ENCODE assay signal across 30 cellular contexts in genomic region chr2:199434555-199434954, GRCh38.
"Had no signal": no experiment of that assay in that cellular context is flagged by ENCODE, and none has a peak within 500 bp of the region (broad histone marks: within the 10 kb centered on the region; RNA-seq: fewer than 3 reads in every experiment).

No MANE protein-coding gene starts in this region.

- H3K9me3 ChIP-seq: lower lobe of right lung, neutrophil, ovary, right atrium auricular region, right lobe of liver, tibial nerve, uterus had no signal

- H3K27me3 ChIP-seq: neural progenitor cell, ovary, right atrium auricular region, right lobe of liver, tibial nerve, uterus had no signal

- H3K27ac Mint-ChIP-seq: mesothelial cell of epicardium; naive B cell; natural killer cell; nephron progenitor cell; neural progenitor cell; progenitor cell of endocrine pancreas; stimulated activated memory B cell treated with anti-CD40 and anti-IgM and Interleukin-4, amounts not matched to agents 10 μg/mL and 1 μg/mL and 100 μg/mL, for 72 hours; stimulated activated naive CD8-positive, alpha-beta T cell treated with anti-CD3 and anti-CD28 coated beads, Interleukin-15, amount 100 ng/mL, for 72 hours; type B pancreatic cell had no signal

- H3K27ac ChIP-seq: lower lobe of right lung, neural progenitor cell, neutrophil, ovary, right atrium auricular region, right lobe of liver, tibial nerve, uterus had no signal

- ATAC-seq: left cardiac atrium; left lobe of liver; lower lobe of right lung; natural killer cell; right lobe of liver; stimulated activated memory B cell treated with anti-CD40 and anti-IgM and Interleukin-4, amounts not matched to agents 10 μg/mL and 1 μg/mL and 100 μg/mL, for 72 hours; stimulated activated naive CD8-positive, alpha-beta T cell treated with anti-CD3 and anti-CD28 coated beads, Interleukin-15, amount 100 ng/mL, for 72 hours had no signal

- H3K9me3 Mint-ChIP-seq: mesothelial cell of epicardium; naive B cell; natural killer cell; nephron progenitor cell; neural progenitor cell; stimulated activated memory B cell treated with anti-CD40 and anti-IgM and Interleukin-4, amounts not matched to agents 10 μg/mL and 1 μg/mL and 100 μg/mL, for 72 hours; stimulated activated naive CD8-positive, alpha-beta T cell treated with anti-CD3 and anti-CD28 coated beads, Interleukin-15, amount 100 ng/mL, for 72 hours; type B pancreatic cell had no signal

- H3K4me1 Mint-ChIP-seq: naive B cell; natural killer cell; stimulated activated memory B cell treated with anti-CD40 and anti-IgM and Interleukin-4, amounts not matched to agents 10 μg/mL and 1 μg/mL and 100 μg/mL, for 72 hours; stimulated activated naive CD8-positive, alpha-beta T cell treated with anti-CD3 and anti-CD28 coated beads, Interleukin-15, amount 100 ng/mL, for 72 hours had no signal

- H3K4me3 ChIP-seq: lower lobe of right lung, neural progenitor cell, ovary, right atrium auricular region, right lobe of liver, smooth muscle cell, tibial nerve, uterus had no signal

- DNase-seq: hypothalamus; kidney glomerular epithelial cell; left cardiac atrium; lower lobe of right lung; mammary epithelial cell; mesendoderm; naive B cell; natural killer cell; nephron progenitor cell; occipital lobe; ovary; right lobe of liver; stimulated activated CD4-positive, alpha-beta T cell treated with anti-CD3 and anti-CD28 coated beads, Interleukin-1b, Interleukin-23, amount 100 ng/mL, for 48 hours; stimulated activated CD4-positive, alpha-beta T cell treated with anti-CD3 and anti-CD28 coated beads, Interleukin-2, amount 100 ng/mL, for 48 hours; stimulated activated CD4-positive, alpha-beta T cell treated with anti-CD3 and anti-CD28 coated beads, Interleukin-4, amount 100 ng/mL, for 4 hours; stimulated activated CD8-positive, alpha-beta memory T cell treated with anti-CD3 and anti-CD28 coated beads, Interleukin-4, amount 100 ng/mL, for 48 hours; stimulated activated naive CD4-positive, alpha-beta T cell treated with Interleukin-2 at 50 U/mL for 16 hours; stimulated activated naive CD8-positive, alpha-beta T cell treated with anti-CD3 and anti-CD28 coated beads, Interleukin-15, amount 100 ng/mL, for 72 hours; substantia nigra; uterus had no signal

- H3K4me3 Mint-ChIP-seq: mesothelial cell of epicardium; naive B cell; natural killer cell; nephron progenitor cell; neural progenitor cell; stimulated activated memory B cell treated with anti-CD40 and anti-IgM and Interleukin-4, amounts not matched to agents 10 μg/mL and 1 μg/mL and 100 μg/mL, for 72 hours; stimulated activated naive CD8-positive, alpha-beta T cell treated with anti-CD3 and anti-CD28 coated beads, Interleukin-15, amount 100 ng/mL, for 72 hours; type B pancreatic cell had no signal

- H3K36me3 Mint-ChIP-seq: mesothelial cell of epicardium; naive B cell; natural killer cell; neural progenitor cell; stimulated activated memory B cell treated with anti-CD40 and anti-IgM and Interleukin-4, amounts not matched to agents 10 μg/mL and 1 μg/mL and 100 μg/mL, for 72 hours; type B pancreatic cell had no signal

- H3K36me3 ChIP-seq: lower lobe of right lung, neural progenitor cell, neutrophil, ovary, right atrium auricular region, right lobe of liver, uterus had no signal

- H3K4me1 ChIP-seq: lower lobe of right lung, right atrium auricular region, right lobe of liver, tibial nerve, uterus had no signal
